ENCODE assay signal across 23 cellular contexts in the genomic region with DNA sequence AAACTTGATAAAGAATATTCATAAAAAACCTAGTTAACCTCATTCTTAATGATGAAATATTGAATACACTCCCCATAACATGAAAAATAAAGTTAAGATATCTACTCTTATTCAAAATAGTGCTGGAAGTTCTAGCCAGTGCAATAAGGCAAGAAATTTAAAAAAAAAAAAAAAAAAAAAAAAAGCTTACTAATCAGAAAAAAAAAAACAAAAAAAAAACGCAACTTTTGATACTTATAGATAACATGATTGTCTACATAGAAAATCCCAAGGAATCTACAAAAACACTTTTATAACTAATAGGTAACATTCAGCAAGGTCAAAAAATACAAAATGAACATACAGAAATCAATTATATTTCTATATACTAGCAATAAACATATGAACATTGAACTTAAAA.
DNase-seq lines count a peak whose midpoint lies in the region; ATAC-seq, FAIRE-seq and TF ChIP-seq lines count a peak whose summit lies in the region.
"Had no signal": no experiment of that assay in that cellular context is flagged by ENCODE, and none has a peak within 500 bp of the region (broad histone marks: within the 10 kb centered on the region; RNA-seq: fewer than 3 reads in every experiment).

No MANE protein-coding gene starts in this region.

- no peak overlapping the region for H2AK5ac ChIP-seq in mesenchymal stem cell (ENCODE audit: low read length, severe bottlenecking)

- H3K9ac ChIP-seq in K562 (ENCODE audit: insufficient read depth in 1 of 2, low read depth in 2 of 2, low read length in 2 of 2) (no peak overlapping the region), mesenchymal stem cell (ENCODE audit: low read length) (no peak overlapping the region)
- H3K9ac ChIP-seq: BLaER1 had no signal

- TF ChIP-seq EP300 in A549 (IDR thresholded peaks at IDR 0.05) (no peak), K562 (IDR thresholded peaks at IDR 0.05; ENCODE audit: low read length) (no peak)

- H2BK15ac ChIP-seq in mesenchymal stem cell (ENCODE audit: low read depth, poor library complexity, severe bottlenecking): no peak overlapping the region

- H3K9me2 ChIP-seq in GM23338 (ENCODE audit: insufficient read depth): no peaks in the 10 kb centered on the region

- H3K9me1 ChIP-seq in K562 (ENCODE audit: control insufficient read depth, insufficient read depth, low read length): no peaks in the 10 kb centered on the region

- peaks cover 7% of the 10 kb centered on the region; the same call in 1 of the 3 replicates for H3K36me3 Mint-ChIP-seq in GM23338 (ENCODE audit: low read depth)
- H3K36me3 Mint-ChIP-seq in Calu3 (ENCODE audit: insufficient read depth, unreplicated experiment): no peaks in the 10 kb centered on the region
- H3K36me3 Mint-ChIP-seq: CD4-positive, CD25-positive, alpha-beta regulatory T cell; CD8-positive, alpha-beta T cell had no signal

- no peaks in the 10 kb centered on the region for H3K4me1 Mint-ChIP-seq in GM23338
- H3K4me1 Mint-ChIP-seq in Calu3 (ENCODE audit: low read depth, unreplicated experiment): peaks cover 13% of the 10 kb centered on the region
- H3K4me1 Mint-ChIP-seq: B cell; CD4-positive, CD25-positive, alpha-beta regulatory T cell had no signal

- TF ChIP-seq POLR2A in A549 (IDR thresholded peaks at IDR 0.05; ENCODE audit: low read length) (no peak), K562 (conservative IDR thresholded peaks at IDR 0.05) (no peak)

- no TSS peak for BruUV-seq in K562 (replicated peaks; lab: Mats Ljungman, UMichigan)
- no TSS peak for BruUV-seq in Calu3 (replicated peaks; lab: Mats Ljungman, UMichigan)

- no peak overlapping the region for H3K27ac Mint-ChIP-seq in GM23338
- no peak overlapping the region for H3K27ac Mint-ChIP-seq in Calu3 (ENCODE audit: unreplicated experiment)
- H3K27ac Mint-ChIP-seq: B cell; CD4-positive, CD25-positive, alpha-beta regulatory T cell; CD8-positive, alpha-beta T cell had no signal

- DNase-seq in A549 (ENCODE audit: low read depth in 1 of 2, low spot score in 1 of 2): no peak
- no peak for DNase-seq in K562 (ENCODE audit: extremely low read depth in 1 of 4, low spot score in 3 of 4)
- no peak for DNase-seq in frontal cortex (ENCODE audit: low spot score in 2 of 2)
- no peak for DNase-seq in mesenchymal stem cell
- no peak for DNase-seq in GM23338 (ENCODE audit: low spot score)
- DNase-seq in DMS 273 treated with DMSO at 0.1 percent for 48 hours (lab: John Stamatoyannopoulos, UW): no peak
- DNase-seq in DMS79 (lab: John Stamatoyannopoulos, UW): no peak
- DNase-seq in Calu3: no peak
- DNase-seq: 8988T; Caco-2; CD4-positive, CD25-positive, alpha-beta regulatory T cell; CD8-positive, alpha-beta T cell; DMS53; DND-41; GDM1; GOT3 had no signal

- H3K4ac ChIP-seq in mesenchymal stem cell (ENCODE audit: low read depth in 1 of 2, low read length in 2 of 2): no peak overlapping the region

- H4K91ac ChIP-seq in mesenchymal stem cell (ENCODE audit: low read length): no peak overlapping the region

- H3K27me3 Mint-ChIP-seq in GM23338 (ENCODE audit: insufficient read depth, low read depth, poor library complexity) (no peaks in the 10 kb centered on the region), Calu3 (ENCODE audit: unreplicated experiment) (no peaks in the 10 kb centered on the region)
- H3K27me3 Mint-ChIP-seq: B cell; CD4-positive, CD25-positive, alpha-beta regulatory T cell had no signal

- H3K4me3 ChIP-seq in A549 (no peak overlapping the region), K562 (no peak overlapping the region), mesenchymal stem cell (ENCODE audit: insufficient read depth in 1 of 2, low read depth in 1 of 2, low read length in 2 of 2) (no peak overlapping the region), GM23338 (no peak overlapping the region)
- H3K4me3 ChIP-seq: BLaER1, GM12878, HAP-1 had no signal

- in situ Hi-C loops in K562 (cut with MboI): no loop called here

- POLR2A ChIA-PET in A549 (lab: Yijun Ruan, JAX): no interaction called here
- POLR2A ChIA-PET in K562 (lab: Yijun Ruan, JAX): no interaction called here

- no peak overlapping the region for H2BK12ac ChIP-seq in mesenchymal stem cell (ENCODE audit: low read length in 2 of 2)

- CTCF ChIA-PET in A549 (lab: Yijun Ruan, JAX) (interaction anchor here (1.2 kb wide), 1 partner anchor 1986 kb away, joined by 3 read pairs; no protein-coding TSS in a partner anchor), K562 (lab: Yijun Ruan, JAX; ENCODE audit: low intra/inter-chr PET ratio) (no interaction called here), Calu3 (lab: Charles Lee) (interaction anchor here (0.6 kb wide), 1 partner anchor 229 kb away, joined by 3 read pairs; no protein-coding TSS in a partner anchor)

- H3K9me3 ChIP-seq in A549 (peaks cover 8% of the 10 kb centered on the region; the same call in 2 of the 3 replicates), K562 (replicated peaks; ENCODE audit: control insufficient read depth, insufficient read depth, low read depth, low read length) (no peaks in the 10 kb centered on the region), mesenchymal stem cell (ENCODE audit: control insufficient read depth, low read length) (peaks cover 5% of the 10 kb centered on the region)
- H3K9me3 ChIP-seq: Caco-2, HAP-1 had no signal

- H3K4me1 ChIP-seq in A549 (no peaks in the 10 kb centered on the region), K562 (replicated peaks in 1 of 2; ENCODE audit: control insufficient read depth in 2 of 2, insufficient read depth in 2 of 2, low read length in 2 of 2) (no peaks in the 10 kb centered on the region; a peak in 1 of 5 replicates), mesenchymal stem cell (ENCODE audit: control insufficient read depth, insufficient read depth, low read depth, low read length) (peaks cover 4% of the 10 kb centered on the region), GM23338 (ENCODE audit: insufficient read depth) (no peaks in the 10 kb centered on the region)
- H3K4me1 ChIP-seq: BLaER1, Caco-2, HAP-1 had no signal

- H2BK120ac ChIP-seq in mesenchymal stem cell (ENCODE audit: low read depth, low read length): no peak overlapping the region

- H3K4me3 Mint-ChIP-seq in GM23338: no peak overlapping the region
- no peak overlapping the region for H3K4me3 Mint-ChIP-seq in Calu3 (ENCODE audit: low read depth, unreplicated experiment)
- H3K4me3 Mint-ChIP-seq: B cell; CD4-positive, CD25-positive, alpha-beta regulatory T cell; CD8-positive, alpha-beta T cell had no signal

- H3K36me3 ChIP-seq in K562 (ENCODE audit: control insufficient read depth, insufficient read depth, low read length): no peaks in the 10 kb centered on the region
- no peaks in the 10 kb centered on the region for H3K36me3 ChIP-seq in mesenchymal stem cell (ENCODE audit: control insufficient read depth in 1 of 2, insufficient read depth in 2 of 2, low read depth in 1 of 2, low read length in 2 of 2)
- H3K36me3 ChIP-seq in GM23338 (ENCODE audit: insufficient read depth): no peaks in the 10 kb centered on the region
- H3K36me3 ChIP-seq: BLaER1, HAP-1 had no signal

- peak; percentile 13 for FAIRE-seq in A549 (lab: Jason Lieb, UNC)
- no peak for FAIRE-seq in K562 (lab: Jason Lieb, UNC)
- FAIRE-seq in frontal cortex (lab: Jason Lieb, UNC): peak; percentile 79
- FAIRE-seq: D721Med, GM12878, H54 had no signal

- 2% methylated on average over 1 of the region's 1 CpG for WGBS in A549 (ENCODE audit: missing lambda C conversion rate)
- 8% methylated on average over 1 of the region's 1 CpG for WGBS in K562 (ENCODE audit: insufficient coverage, low coverage, missing lambda C conversion rate)
- WGBS in mesenchymal stem cell: no CpG with 5 or more reads among the region's 1 CpG

- H3K18ac ChIP-seq in mesenchymal stem cell (ENCODE audit: low read depth in 1 of 2, low read length in 2 of 2): no peak overlapping the region

- H4K20me1 ChIP-seq in K562 (replicated peaks; ENCODE audit: control insufficient read depth, insufficient read depth, low read length): no peaks in the 10 kb centered on the region
- no peaks in the 10 kb centered on the region for H4K20me1 ChIP-seq in GM23338 (replicated peaks; ENCODE audit: insufficient read depth)
- H4K20me1 ChIP-seq: BLaER1 had no signal

- H3F3A ChIP-seq in GM23338 (replicated peaks; ENCODE audit: low read depth): no peaks in the 10 kb centered on the region

- H3K4me2 ChIP-seq in A549: no peak overlapping the region
- no peak overlapping the region for H3K4me2 ChIP-seq in K562 (ENCODE audit: insufficient read depth, low read length)
- no peak overlapping the region for H3K4me2 ChIP-seq in mesenchymal stem cell (ENCODE audit: low read length, poor library complexity, severe bottlenecking)
- no peak overlapping the region for H3K4me2 ChIP-seq in GM23338
- H3K4me2 ChIP-seq: BLaER1 had no signal

- H2AFZ ChIP-seq in K562 (ENCODE audit: low read depth, low read length) (no peak overlapping the region), mesenchymal stem cell (ENCODE audit: low read depth, low read length) (no peak overlapping the region), GM23338 (no peak overlapping the region)

- no peak overlapping the region for H3K14ac ChIP-seq in mesenchymal stem cell (ENCODE audit: low read length in 2 of 2)

- H3K79me2 ChIP-seq in K562 (ENCODE audit: control insufficient read depth, insufficient read depth, low read length) (no peaks in the 10 kb centered on the region), GM23338 (replicated peaks; ENCODE audit: insufficient read depth) (no peaks in the 10 kb centered on the region)

- ATAC-seq in A549: no peak
- no peak for ATAC-seq in K562
- no peak for ATAC-seq in GM23338
- ATAC-seq: CD8-positive, alpha-beta T cell; GM12878 had no signal

- H3K27ac ChIP-seq in A549 (no peak overlapping the region), K562 (ENCODE audit: extremely low read depth, low read depth, low read length) (no peak overlapping the region), mesenchymal stem cell (ENCODE audit: low read length, poor library complexity, severe bottlenecking) (no peak overlapping the region), GM23338 (ENCODE audit: low read depth) (no peak overlapping the region)
- H3K27ac ChIP-seq: BLaER1, C4-2B had no signal

- intact Hi-C loops in K562 (cut with micrococcal nuclease): no loop called here
- intact Hi-C loops in Calu3 (cut with micrococcal nuclease; ENCODE audit: unreplicated experiment): no loop called here

- peak overlapping the region; percentile 66 for H2BK5ac ChIP-seq in mesenchymal stem cell (ENCODE audit: low read depth, low read length, poor library complexity, severe bottlenecking)

- no peak overlapping the region for H4K8ac ChIP-seq in mesenchymal stem cell (ENCODE audit: low read length)

- H3K9me3 Mint-ChIP-seq in GM23338 (no peaks in the 10 kb centered on the region), Calu3 (ENCODE audit: low read depth, unreplicated experiment) (peaks cover 2% of the 10 kb centered on the region)
- H3K9me3 Mint-ChIP-seq: CD8-positive, alpha-beta T cell had no signal

- H3K79me1 ChIP-seq in mesenchymal stem cell (replicated peaks; ENCODE audit: low read length, poor library complexity, severe bottlenecking): no peaks in the 10 kb centered on the region

- no peak for TF ChIP-seq RAD21 in A549 (conservative IDR thresholded peaks at IDR 0.05 in 1 of 2, IDR thresholded peaks at IDR 0.05 in 1 of 2)
- TF ChIP-seq RAD21 in K562 (CRISPR knock-in tag; conservative IDR thresholded peaks at IDR 0.05 in 1 of 2, IDR thresholded peaks at IDR 0.05 in 1 of 2): no peak

- H3K23ac ChIP-seq in mesenchymal stem cell (ENCODE audit: low read length in 2 of 2): no peak overlapping the region

- H3K27me3 ChIP-seq in K562 (ENCODE audit: control insufficient read depth in 2 of 2, insufficient read depth in 2 of 2, low read length in 2 of 2) (no peaks in the 10 kb centered on the region), mesenchymal stem cell (ENCODE audit: control insufficient read depth in 1 of 2, insufficient read depth in 1 of 2, low read length in 2 of 2) (no peaks in the 10 kb centered on the region), GM23338 (ENCODE audit: insufficient read depth) (no peaks in the 10 kb centered on the region)
- H3K27me3 ChIP-seq: BLaER1 had no signal

- TF ChIP-seq CTCF in A549 (IDR thresholded peaks at IDR 0.05) (no peak), K562 (IDR thresholded peaks at IDR 0.05 in 2 of 3, conservative IDR thresholded peaks at IDR 0.05 in 1 of 3; ENCODE audit: insufficient read depth in 2 of 3, low read depth in 1 of 3, low read length in 3 of 3) (no peak), GM23338 (conservative IDR thresholded peaks at IDR 0.05; ENCODE audit: low read depth in 2 of 2) (no peak), Calu3 (IDR thresholded peaks at IDR 0.05; ENCODE audit: unreplicated experiment) (no peak)
